Comparison of ENCODE assay signal across 17 cellular contexts in the genomic region with DNA sequence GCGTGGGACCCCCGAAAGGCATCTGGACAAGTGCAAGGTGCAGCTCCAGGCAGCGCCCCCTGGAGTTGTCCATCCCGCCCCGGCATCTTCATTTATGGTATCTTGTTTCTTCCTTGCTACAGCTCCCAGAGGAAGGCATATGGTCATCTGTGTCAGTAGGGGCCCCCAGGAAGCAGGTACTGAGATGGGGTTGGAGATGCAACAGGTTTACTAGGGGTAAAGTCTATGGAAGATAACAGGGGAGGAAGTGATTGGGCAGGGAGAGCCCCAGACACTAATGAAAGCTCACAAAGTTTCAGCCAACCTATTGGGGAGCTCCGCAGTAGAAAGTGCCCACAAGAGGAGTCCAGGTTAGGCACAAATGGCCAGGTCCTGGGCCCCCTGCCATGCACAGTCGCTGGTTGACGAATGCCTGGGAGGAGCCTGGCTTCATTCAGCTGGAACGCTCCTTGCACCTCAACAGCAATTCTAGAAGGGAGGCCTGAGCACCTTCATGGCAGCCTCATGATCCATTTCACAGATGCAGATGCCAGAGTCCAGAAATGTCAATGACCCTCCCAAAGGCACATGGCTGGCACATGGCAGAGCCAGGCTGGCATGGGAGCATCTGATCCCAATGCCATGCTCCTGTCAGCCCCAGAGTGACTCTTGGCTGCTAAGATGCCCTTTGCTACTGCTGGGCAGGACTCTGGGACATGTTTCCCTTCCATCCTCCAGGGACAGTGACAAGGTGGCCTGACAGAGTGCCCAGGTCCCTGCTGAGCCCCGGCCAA. TPM values are rescaled to one million over a fixed set of nuclear protein-coding genes. Genes with fewer than 3 reads are reported as not detected.
DNase-seq lines count a peak whose midpoint lies in the region; ATAC-seq, FAIRE-seq and TF ChIP-seq lines count a peak whose summit lies in the region.
"Had no signal": no experiment of that assay in that cellular context is flagged by ENCODE, and none has a peak within 500 bp of the region (broad histone marks: within the 10 kb centered on the region; RNA-seq: fewer than 3 reads in every experiment).

No MANE protein-coding gene starts in this region.

- CTCF ChIA-PET in HepG2 (lab: Yijun Ruan, JAX; ENCODE audit: low intra/inter-chr PET ratio, low total read pairs) (no interaction called here), HEK293 (lab: Yijun Ruan, JAX) (interaction anchor here (0.6 to 1.7 kb wide), 5 partner anchors 18 to 249 kb away, joined by 3 to 4 read pairs (median 3); no protein-coding TSS in a partner anchor)

- no peaks in the 10 kb centered on the region for H3K79me1 ChIP-seq in neuronal stem cell (ENCODE audit: low read depth, low read length)

- ATAC-seq in HepG2 (no peak), right lobe of liver (no peak), GM18867 (IDR thresholded peaks at IDR 0.05; ENCODE audit: unreplicated experiment) (no peak), GM18873 (IDR thresholded peaks at IDR 0.05; ENCODE audit: low FRiP score, unreplicated experiment) (no peak)

- POLR2A ChIA-PET in HepG2 (lab: Yijun Ruan, JAX), result no interaction called here
- POLR2A ChIA-PET in HEK293 (lab: Yijun Ruan, JAX), result interaction anchor here (0.7 kb wide), 1 partner anchor 23 kb away, joined by 3 read pairs; a partner anchor contains a TSS

- no peak overlapping the region for H2AFZ ChIP-seq in HepG2 (ENCODE audit: low read length)
- H2AFZ ChIP-seq in neuronal stem cell (ENCODE audit: low read length), result no peak overlapping the region

- H3K4ac ChIP-seq in neuronal stem cell (ENCODE audit: low read length), result peak overlapping the region; percentile 94

- H3K4me1 ChIP-seq in HepG2 (ENCODE audit: insufficient read depth, low read length), result no peaks in the 10 kb centered on the region
- no peaks in the 10 kb centered on the region for H3K4me1 ChIP-seq in right lobe of liver
- no peaks in the 10 kb centered on the region for H3K4me1 ChIP-seq in HEK293 (ENCODE audit: control insufficient read depth, insufficient read depth, low read length)
- no peaks in the 10 kb centered on the region for H3K4me1 ChIP-seq in neuronal stem cell (ENCODE audit: control insufficient read depth in 2 of 2, insufficient read depth in 1 of 2, low read depth in 1 of 2, low read length in 2 of 2)
- H3K4me1 ChIP-seq: HAP-1 had no signal

- no peak overlapping the region for H3K23ac ChIP-seq in neuronal stem cell (ENCODE audit: low read depth, low read length, poor library complexity)

- TF ChIP-seq RAD21 in HepG2 (CRISPR knock-in tag; IDR thresholded peaks at IDR 0.05), result no peak

- H3K9me3 ChIP-seq in HepG2 (ENCODE audit: low read length) (no peaks in the 10 kb centered on the region), right lobe of liver (no peaks in the 10 kb centered on the region), HEK293 (ENCODE audit: control insufficient read depth, insufficient read depth, low read depth, low read length) (no peaks in the 10 kb centered on the region; the same call in 1 of the 2 replicates), neuronal stem cell (replicated peaks in 1 of 2; ENCODE audit: control insufficient read depth in 2 of 2, insufficient read depth in 1 of 2, low read depth in 1 of 2, low read length in 2 of 2) (peaks cover 0 to 2% of the 10 kb centered on the region in 2 donors)
- H3K9me3 ChIP-seq: HAP-1 had no signal

- H3K18ac ChIP-seq in neuronal stem cell (ENCODE audit: low read length), result no peak overlapping the region

- no TSS peak for BruUV-seq in HepG2 (replicated peaks; lab: Mats Ljungman, UMichigan)

- TF ChIP-seq CTCF in HepG2 (CRISPR knock-in tag; IDR thresholded peaks at IDR 0.05), result no peak
- TF ChIP-seq CTCF in right lobe of liver (IDR thresholded peaks at IDR 0.05), result no peak
- no peak for TF ChIP-seq CTCF in HEK293 (tag by site-specific recombination; IDR thresholded peaks at IDR 0.05)

- H3K4me3 ChIP-seq in HepG2 (replicated peaks in 1 of 3; ENCODE audit: insufficient read depth in 1 of 3, low read depth in 2 of 3, low read length in 3 of 3), result no peak overlapping the region
- H3K4me3 ChIP-seq in right lobe of liver, result no peak overlapping the region
- H3K4me3 ChIP-seq in HEK293 (ENCODE audit: low read depth, low read length), result no peak overlapping the region
- peak overlapping the region in 1 of 2 donors; percentile 28 for H3K4me3 ChIP-seq in neuronal stem cell (ENCODE audit: low read length in 2 of 2)
- H3K4me3 ChIP-seq: HAP-1 had no signal

- no peak overlapping the region for H4K8ac ChIP-seq in neuronal stem cell (ENCODE audit: low read depth, low read length)

- H3K14ac ChIP-seq in neuronal stem cell (ENCODE audit: low read length), result peak overlapping the region; percentile 84

- intact Hi-C loops in HepG2 (cut with micrococcal nuclease; ENCODE audit: unreplicated experiment) (no loop called here), right lobe of liver (cut with DNase I) (no loop called here)

- no peak overlapping the region for H2BK15ac ChIP-seq in neuronal stem cell (ENCODE audit: low read length)

- peak overlapping the region; percentile 20 for H2AK5ac ChIP-seq in neuronal stem cell (ENCODE audit: low read depth, low read length)

- no peak overlapping the region for H2BK120ac ChIP-seq in neuronal stem cell (ENCODE audit: low read depth, low read length)

- no peak for TF ChIP-seq EP300 in HepG2 (IDR thresholded peaks at IDR 0.05; ENCODE audit: low read depth in 2 of 2, low read length in 2 of 2)
- no peak for TF ChIP-seq EP300 in HepG2 (CRISPR knock-in tag; IDR thresholded peaks at IDR 0.05; ENCODE audit: borderline replicate concordance)

- FAIRE-seq in HepG2 (lab: Jason Lieb, UNC), result no peak
- FAIRE-seq: GM12891, GM18507, GM19239 had no signal

- H4K91ac ChIP-seq in neuronal stem cell (ENCODE audit: low read depth, low read length, poor library complexity), result no peak overlapping the region

- H3K79me2 ChIP-seq in HepG2 (ENCODE audit: insufficient read depth, low read length), result no peaks in the 10 kb centered on the region

- H3K27me3 ChIP-seq in HepG2 (ENCODE audit: control insufficient read depth in 1 of 2, insufficient read depth in 2 of 2, low read length in 2 of 2) (peaks cover 1 to 29% of the 10 kb centered on the region in 2 experiments; a peak in 3 of 5 replicates), right lobe of liver (no peaks in the 10 kb centered on the region), neuronal stem cell (ENCODE audit: control insufficient read depth in 3 of 3, insufficient read depth in 3 of 3, low read depth in 1 of 3, low read length in 3 of 3) (peaks cover 0 to 2% (median 0%) of the 10 kb centered on the region in 3 experiments)

- TF ChIP-seq POLR2A in HepG2 (IDR thresholded peaks at IDR 0.05; ENCODE audit: insufficient read depth in 1 of 2, low read depth in 2 of 2, low read length in 2 of 2), result no peak
- TF ChIP-seq POLR2A in right lobe of liver (IDR thresholded peaks at IDR 0.05), result no peak

- no peaks in the 10 kb centered on the region for H4K20me1 ChIP-seq in HepG2 (ENCODE audit: insufficient read depth, low read length)

- in situ Hi-C loops in HepG2 (cut with HindIII; ENCODE audit: extremely low pct_ligation_motif_present, low pct_unique_long_range_greater_than_20kb), result no loop called here

- WGBS in HepG2 (ENCODE audit: low lambda C conversion rate), result 13% methylated on average over 7 of the region's 10 CpGs
- WGBS in right lobe of liver (ENCODE audit: insufficient coverage, low coverage, low lambda C conversion rate, missing lambda C conversion rate), result 20% methylated on average over 1 of the region's 10 CpGs
- WGBS in neuronal stem cell (ENCODE audit: extremely low coverage in 2 of 2, insufficient read length in 2 of 2, insufficient replicate concordance in 1 of 2), 2 donors, result no CpG with 5 or more reads among the region's 10 CpGs

- H3K4me2 ChIP-seq in HepG2 (ENCODE audit: low read depth, low read length) (no peak overlapping the region), neuronal stem cell (ENCODE audit: insufficient read depth, low read length, poor library complexity, severe bottlenecking) (no peak overlapping the region)

- no peak overlapping the region for H2BK5ac ChIP-seq in neuronal stem cell (ENCODE audit: low read length)

- DNase-seq in HepG2 (ENCODE audit: low spot score) (no peak), right lobe of liver (no peak), neuronal stem cell (ENCODE audit: low spot score) (no peak)
- DNase-seq: C1 segment of cervical spinal cord; Calu3; CD4-positive, alpha-beta memory T cell; COR-L47; DMS53; DMS79 treated with DMSO at 0.1 percent for 48 hours; GF-D8 had no signal

- H3K9ac ChIP-seq in HepG2 (ENCODE audit: insufficient read depth, low read depth, low read length) (no peak overlapping the region), neuronal stem cell (ENCODE audit: low read depth, low read length, poor library complexity) (no peak overlapping the region)

- H3K36me3 ChIP-seq in HepG2 (replicated peaks in 1 of 2; ENCODE audit: control insufficient read depth in 1 of 2, insufficient read depth in 2 of 2, low read length in 2 of 2), result no peaks in the 10 kb centered on the region
- no peaks in the 10 kb centered on the region for H3K36me3 ChIP-seq in right lobe of liver
- H3K36me3 ChIP-seq in HEK293 (ENCODE audit: control insufficient read depth in 2 of 2, insufficient read depth in 1 of 2, low read length in 2 of 2), result no peaks in the 10 kb centered on the region
- no peaks in the 10 kb centered on the region for H3K36me3 ChIP-seq in neuronal stem cell (replicated peaks in 1 of 2; ENCODE audit: control insufficient read depth in 2 of 2, insufficient read depth in 2 of 2, low read length in 2 of 2)
- H3K36me3 ChIP-seq: HAP-1 had no signal

- no peak overlapping the region for H3K27ac ChIP-seq in HepG2 (ENCODE audit: extremely low read length, insufficient read depth, low read length)
- no peak overlapping the region for H3K27ac ChIP-seq in right lobe of liver
- H3K27ac ChIP-seq in HEK293 (ENCODE audit: extremely low read depth, low read depth, low read length), result no peak overlapping the region
- no peak overlapping the region for H3K27ac ChIP-seq in neuronal stem cell (replicated peaks; ENCODE audit: low read length)

- H2BK12ac ChIP-seq in neuronal stem cell (ENCODE audit: low read length), result no peak overlapping the region

RNA-seq across cellular contexts. Expression of a gene that starts 23.8 kb away (rescaled TPM):
- total RNA-seq in HepG2 (2016; rRNA removed; fragmentation: Illumina TruSeq; extraction: Trizol) (75.1 and 81.0 TPM in 2 replicates), right lobe of liver (100 to 1,000 TPM; 121 to 261 (median 167) TPM)
- 12.2 and 14.5 TPM in 2 replicates for total RNA-seq in HepG2 (2016; cell fraction: cytosol; rRNA removed; fragmentation: Illumina TruSeq; extraction: Trizol; ENCODE audit: low read depth)
- total RNA-seq in HepG2 (2016; cell fraction: insoluble cytoplasmic fraction; rRNA removed; fragmentation: Illumina TruSeq; extraction: Trizol), result 76.9 and 79.4 TPM in 2 replicates
- total RNA-seq in HepG2 (2016; cell fraction: membrane; rRNA removed; fragmentation: Illumina TruSeq; extraction: Trizol), result 29.4 and 31.9 TPM in 2 replicates
- total RNA-seq in HepG2 (2016; cell fraction: nucleus; rRNA removed; fragmentation: Illumina TruSeq; extraction: Trizol), result 35.5 and 39.2 TPM in 2 replicates
- polyA plus RNA-seq in HepG2 (2011; rRNA removed), result 60.7 and 63.7 TPM in 2 replicates
- 56.0 and 100 TPM in 2 replicates for polyA plus RNA-seq in HepG2 (2011; cell fraction: cytosol; rRNA removed)
- 50.1 and 50.6 TPM in 2 replicates for polyA plus RNA-seq in HepG2 (2011; cell fraction: nucleus; rRNA removed)
- 45.4 and 52.9 TPM in 2 replicates for polyA plus RNA-seq in HepG2 (2012)
- 14.1 and 18.0 TPM in 2 replicates for polyA plus RNA-seq in HepG2 (2016; cell fraction: cytosol; fragmentation: Illumina TruSeq; extraction: Trizol; ENCODE audit: low read depth)
- polyA plus RNA-seq in HepG2 (2016; cell fraction: insoluble cytoplasmic fraction; fragmentation: Illumina TruSeq; extraction: Trizol; ENCODE audit: low read depth), result 103 and 110 TPM in 2 replicates
- polyA plus RNA-seq in HepG2 (2016; cell fraction: membrane; fragmentation: Illumina TruSeq; extraction: Trizol; ENCODE audit: low read depth), result 30.2 and 30.4 TPM in 2 replicates
- polyA plus RNA-seq in HepG2 (2016; cell fraction: nucleus; fragmentation: Illumina TruSeq; extraction: Trizol; ENCODE audit: insufficient read depth, low read depth), result 79.7 and 88.3 TPM in 2 replicates
- 62.3 and 119 TPM in 2 replicates for polyA minus RNA-seq in HepG2 (2011; rRNA and poly(A)+ RNA removed; ENCODE audit: low replicate concordance)
- polyA minus RNA-seq in HepG2 (2011; cell fraction: cytosol; rRNA and poly(A)+ RNA removed), result 32.5 and 35.0 TPM in 2 replicates
- 14.2 and 19.1 TPM in 2 replicates for polyA minus RNA-seq in HepG2 (2011; cell fraction: nucleus; rRNA and poly(A)+ RNA removed)
- polyA plus RNA-seq in neuronal stem cell (2013, experiment 1 of 2), result 35.9 TPM
- 36.4 TPM for polyA plus RNA-seq in neuronal stem cell (2013, experiment 2 of 2)
